In the genomic region with DNA sequence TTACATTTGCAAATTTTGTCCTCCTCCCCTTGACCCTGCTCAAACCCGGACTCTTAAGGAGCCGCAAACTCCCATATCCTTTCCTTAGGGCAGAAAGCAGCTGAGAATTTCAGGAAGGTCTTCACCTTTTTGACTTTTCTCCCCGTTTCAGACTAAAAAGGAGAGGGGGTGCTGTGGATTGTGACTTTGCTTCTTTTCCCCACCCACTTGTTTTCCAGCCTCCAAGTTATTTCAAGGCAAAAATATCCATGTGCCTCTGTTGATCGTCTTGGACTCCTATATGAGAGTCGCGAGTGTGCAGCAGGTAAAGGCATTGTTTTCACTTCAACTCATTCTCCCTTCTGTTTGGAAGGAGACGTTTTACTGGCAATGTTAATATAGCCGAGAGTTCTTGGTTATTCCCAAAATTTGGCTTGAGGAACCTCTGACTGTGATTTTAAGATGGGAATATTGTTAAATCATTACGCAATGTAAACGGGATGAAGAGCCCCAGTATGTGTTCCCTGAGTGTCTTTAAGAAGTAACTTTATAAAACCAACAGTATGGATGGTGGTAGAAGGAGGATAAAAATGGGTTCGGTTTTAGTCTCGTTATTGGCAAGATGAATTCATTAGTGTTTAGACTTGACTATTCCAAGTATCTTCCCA, we compare ENCODE assay signal across 8 cellular contexts. TPM values are rescaled to one million over a fixed set of nuclear protein-coding genes. Genes with fewer than 3 reads are reported as not detected.
DNase-seq lines count a peak whose midpoint lies in the region; ATAC-seq, FAIRE-seq and TF ChIP-seq lines count a peak whose summit lies in the region.

No MANE protein-coding gene starts in this region.

- H3K4me1 Mint-ChIP-seq in Caco-2 (ENCODE audit: low read depth, unreplicated experiment): no peaks in the 10 kb centered on the region
- peaks cover 5 to 24% (median 16%) of the 10 kb centered on the region in 3 donors for H3K4me1 Mint-ChIP-seq in T-cell

- H3K36me3 Mint-ChIP-seq in Caco-2 (ENCODE audit: insufficient read depth, unreplicated experiment) (no peaks in the 10 kb centered on the region), T-cell (no peaks in the 10 kb centered on the region)

- intact Hi-C loops in Caco-2 (cut with micrococcal nuclease; ENCODE audit: unreplicated experiment) (no loop called here), pancreas (cut with DNase I) (no loop called here)

- H3K27me3 Mint-ChIP-seq in Caco-2 (ENCODE audit: insufficient read depth, unreplicated experiment) (peaks cover 29% of the 10 kb centered on the region), T-cell (peaks cover 28 to 36% of the 10 kb centered on the region in 2 donors)

- H3K27me3 ChIP-seq in Caco-2 (replicated peaks; ENCODE audit: control insufficient read depth, insufficient read depth, low read length): peaks cover 5% of the 10 kb centered on the region
- H3K27me3 ChIP-seq in pancreas: no peaks in the 10 kb centered on the region

- peak overlapping the region; percentile 84 to 95 (median 92) for H3K27ac ChIP-seq in pancreas

- POLR2A ChIA-PET in Caco-2 (lab: Charles Lee) (no interaction called here), T-cell (lab: Charles Lee) (no interaction called here)

- FAIRE-seq in pancreas (lab: Jason Lieb, UNC): no peak

- H3K9me3 Mint-ChIP-seq in Caco-2 (ENCODE audit: unreplicated experiment) (no peaks in the 10 kb centered on the region), T-cell (peaks cover 0 to 3% (median 3%) of the 10 kb centered on the region in 3 donors)

- H3K4me3 Mint-ChIP-seq in Caco-2 (ENCODE audit: unreplicated experiment) (peak overlapping the region; percentile 72), T-cell (peak overlapping the region; percentile 57 to 60 (median 58))

- CTCF ChIA-PET in Caco-2 (lab: Charles Lee): no interaction called here
- CTCF ChIA-PET in T-cell (lab: Charles Lee): interaction anchor here in 1 of 2 donors (0.6 kb wide), 1 partner anchor 9 kb away, joined by 7 read pairs; no protein-coding TSS in a partner anchor

- no peak for ATAC-seq in T-cell (replicated peaks in 1 of 4)
- peak; percentile 6 to 31 (median 8) for ATAC-seq in pancreas
- ATAC-seq in HG02885 (IDR thresholded peaks at IDR 0.05; ENCODE audit: poor library complexity, unreplicated experiment): no peak
- no peak for ATAC-seq in HG02623 (IDR thresholded peaks at IDR 0.05; ENCODE audit: unreplicated experiment)
- no peak for ATAC-seq in GM19328 (IDR thresholded peaks at IDR 0.05; ENCODE audit: unreplicated experiment)
- ATAC-seq in HG02970 (IDR thresholded peaks at IDR 0.05; ENCODE audit: low FRiP score, unreplicated experiment): no peak

- DNase-seq in Caco-2 (no peak), T-cell (no peak), fibroblast of pulmonary artery (ENCODE audit: low read depth) (no peak), pancreas (no peak)

- H3K4me3 ChIP-seq in Caco-2 (ENCODE audit: low read depth, low read length) (peak overlapping the region; percentile 46; the same call in 1 of the 2 replicates), fibroblast of pulmonary artery (replicated peaks; ENCODE audit: low read depth, low read length) (peak overlapping the region; percentile 53), pancreas (peak overlapping the region; percentile 48 to 73 (median 64))

- no TSS peak for BruUV-seq in Caco-2 (replicated peaks; lab: Mats Ljungman, UMichigan)

- H3K9me3 ChIP-seq in Caco-2: 0 out of 2 replicates have a peak, but pooled peaks cover 4% of the 10 kb centered on the region
- H3K9me3 ChIP-seq in pancreas: no peaks in the 10 kb centered on the region

- H3K36me3 ChIP-seq in Caco-2 (ENCODE audit: control insufficient read depth, insufficient read depth, low read length) (no peaks in the 10 kb centered on the region), pancreas (no peaks in the 10 kb centered on the region)

- 11% methylated on average over 12 of the region's 12 CpGs for WGBS in pancreas, 2 donors

- H3K4me1 ChIP-seq in Caco-2 (no peaks in the 10 kb centered on the region; the same call in 1 of the 2 replicates), pancreas (peaks cover 0 to 26% (median 6%) of the 10 kb centered on the region in 3 donors)

- H3K27ac Mint-ChIP-seq in Caco-2 (ENCODE audit: unreplicated experiment) (no peak overlapping the region), T-cell (no peak overlapping the region)

- TF ChIP-seq CTCF in Caco-2 (IDR thresholded peaks at IDR 0.05; ENCODE audit: insufficient read depth in 1 of 2, low read depth in 1 of 2, low read length in 1 of 2, severe bottlenecking in 1 of 2, unreplicated experiment in 1 of 2) (no peak), fibroblast of pulmonary artery (IDR thresholded peaks at IDR 0.05; ENCODE audit: low read length, missing control alignments) (no peak), pancreas (IDR thresholded peaks at IDR 0.05) (no peak)

RNA-seq across cellular contexts. Expression of a gene that starts 0.7 kb away (rescaled TPM):
- total RNA-seq in Caco-2 (2022) (0.11 and 0.21 TPM in 2 replicates), T-cell (1 to 10 TPM in 4 of 5 donors, under 1 TPM in 1; 0.47 to 2.3 (median 1.8) TPM), pancreas (10 to 100 TPM in 1 of 6 donors, 1 to 10 TPM in 5; 5.7 to 11.2 (median 8.4) TPM)
- polyA plus RNA-seq in pancreas: 1 to 10 TPM; 2.5 to 3.5 TPM

Comparison
In these comparisons a context has a peak if more than half of its experiments do, and no peak if none do; other contexts are left out.
1. ATAC-seq: peak in pancreas (4 of 4); none in T-cell (0 of 4), HG02885 (single experiment), HG02623 (single experiment), GM19328 (single experiment) and HG02970 (single experiment).
2. Peak in every context shown above with its lines, with median percentiles within 50 percentile points of each other: H3K4me3 ChIP-seq.